ENCODE assay signal across 34 cellular contexts in the genomic region with DNA sequence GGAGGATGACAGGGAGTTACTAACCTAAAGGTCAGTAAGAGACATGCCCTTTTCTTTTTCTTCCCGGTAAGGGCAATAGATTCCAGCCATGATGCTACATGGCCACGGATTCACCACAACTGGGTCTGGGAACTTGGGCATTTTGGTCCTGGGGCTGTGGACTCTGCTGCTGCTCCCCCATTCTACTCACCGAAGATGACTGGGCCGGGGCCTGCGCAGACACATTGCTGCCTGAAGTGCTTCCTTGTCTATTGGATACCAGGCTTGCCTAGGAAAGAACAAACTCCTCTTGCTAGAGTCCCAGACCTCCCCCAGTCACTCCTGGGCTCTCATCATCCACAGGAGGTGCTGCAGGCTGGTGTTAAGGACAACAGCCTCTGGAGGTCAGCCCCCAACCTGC. TPM values are rescaled to one million over a fixed set of nuclear protein-coding genes. Genes with fewer than 3 reads are reported as not detected.
"Had no signal": no experiment of that assay in that cellular context is flagged by ENCODE, and none has a peak within 500 bp of the region (broad histone marks: within the 10 kb centered on the region; RNA-seq: fewer than 3 reads in every experiment).

No MANE protein-coding gene starts in this region.

- H3K27me3 Mint-ChIP-seq: activated CD4-positive, alpha-beta memory T cell treated with anti-CD3 and anti-CD28 coated beads for 36 hours; activated CD4-positive, alpha-beta T cell treated with anti-CD3 and anti-CD28 coated beads for 36 hours; activated CD4-positive, alpha-beta T cell treated with anti-CD3 and anti-CD28 coated beads, Interleukin-2, amount 10 ng/mL, durations not matched to agents 24 days and 14 days; activated CD8-positive, alpha-beta memory T cell treated with anti-CD3 and anti-CD28 coated beads, Interleukin-2, amount 10 ng/mL, durations not matched to agents 7 days and 5 days; activated naive CD4-positive, alpha-beta T cell treated with anti-CD3 and anti-CD28 coated beads, Interleukin-2, amount 50 U/mL, for 24 hours; activated naive CD8-positive, alpha-beta T cell treated with anti-CD3 and anti-CD28 coated beads for 36 hours; brain had no signal

- H3K27ac Mint-ChIP-seq: activated CD4-positive, alpha-beta memory T cell treated with anti-CD3 and anti-CD28 coated beads for 36 hours; activated CD4-positive, alpha-beta T cell treated with anti-CD3 and anti-CD28 coated beads for 36 hours; activated CD4-positive, alpha-beta T cell treated with anti-CD3 and anti-CD28 coated beads, Interleukin-2, amount 10 ng/mL, durations not matched to agents 24 days and 14 days; activated CD8-positive, alpha-beta memory T cell treated with anti-CD3 and anti-CD28 coated beads, Interleukin-2, amount 10 ng/mL, durations not matched to agents 7 days and 5 days; activated CD8-positive, alpha-beta T cell treated with anti-CD3 and anti-CD28 coated beads, Interleukin-2, amount 10 ng/mL, durations not matched to agents 7 days and 5 days; activated naive CD4-positive, alpha-beta T cell treated with anti-CD3 and anti-CD28 coated beads for 36 hours; activated naive CD4-positive, alpha-beta T cell treated with anti-CD3 and anti-CD28 coated beads, Interleukin-2, amount 50 U/mL, for 24 hours; activated naive CD8-positive, alpha-beta T cell treated with anti-CD3 and anti-CD28 coated beads for 36 hours; activated naive CD8-positive, alpha-beta T cell treated with anti-CD3 and anti-CD28 coated beads, Interleukin-2, amount 50 U/mL, for 24 hours; activated T-helper 1 cell treated with anti-CD3 and anti-CD28 coated beads, Interleukin-12 subunit alpha, Interleukin-12 subunit beta, Interleukin-2, Interleukin-4 antibody, amounts not matched to agents 30 ng/mL and 10 ng/mL and 1 ng/mL, durations not matched to agents 14 hours and 24 hours and 36 hours; activated T-helper 2 cell treated with anti-CD3 and anti-CD28 coated beads, Interferon-gamma antibody, Interleukin-2, Interleukin-4, amounts not matched to agents 10 μg/mL and 5 μg/mL and 100 μg/mL, durations not matched to agents 14 hours and 24 hours and 36 hours; dendritic cell treated with granulocyte-macrophage colony-stimulating factor and Interleukin-4, amounts not matched to agents 40 ng/mL and 50 ng/mL, for 4 days had no signal

- DNase-seq: activated CD4-positive, alpha-beta memory T cell treated with anti-CD3 and anti-CD28 coated beads for 36 hours; activated CD4-positive, alpha-beta T cell treated with anti-CD3 and anti-CD28 coated beads for 36 hours; activated CD4-positive, alpha-beta T cell treated with anti-CD3 and anti-CD28 coated beads, Interleukin-2, amount 10 ng/mL, durations not matched to agents 24 days and 14 days; activated CD4-positive, CD25-positive, alpha-beta regulatory T cell; activated CD4-positive, CD25-positive, alpha-beta regulatory T cell treated with anti-CD3 and anti-CD28 coated beads, Interleukin-2, amount 50 U/mL, for 72 hours; activated CD8-positive, alpha-beta memory T cell treated with anti-CD3 and anti-CD28 coated beads, Interleukin-2, amount 10 ng/mL, durations not matched to agents 7 days and 5 days; activated CD8-positive, alpha-beta memory T cell treated with anti-CD3 and anti-CD28 coated beads, Interleukin-2, amount 50 U/mL, for 4 hours; activated CD8-positive, alpha-beta T cell treated with anti-CD3 and anti-CD28 coated beads, Interleukin-2, amount 10 ng/mL, durations not matched to agents 7 days and 5 days; activated effector memory CD4-positive, alpha-beta T cell treated with anti-CD3 and anti-CD28 coated beads, Interleukin-2, amount 50 U/mL, for 16 hours; activated naive CD4-positive, alpha-beta T cell treated with anti-CD3 and anti-CD28 coated beads for 36 hours; activated naive CD8-positive, alpha-beta T cell treated with anti-CD3 and anti-CD28 coated beads for 36 hours; activated naive CD8-positive, alpha-beta T cell treated with anti-CD3 and anti-CD28 coated beads, Interleukin-2, amount 50 U/mL, for 24 hours; activated T-cell treated with anti-CD3 and anti-CD28 coated beads, Interleukin-2, amount 50 U/mL, for 1 hour; activated T-cell treated with anti-CD3 and anti-CD28 coated beads, Interleukin-2, amount 50 U/mL, for 48 hours; effector memory CD4-positive, alpha-beta T cell; esophagus squamous epithelium; foreskin melanocyte; T-helper 2 cell had no signal

- H3K4me3 Mint-ChIP-seq: activated CD4-positive, alpha-beta memory T cell treated with anti-CD3 and anti-CD28 coated beads for 36 hours; activated CD4-positive, alpha-beta T cell treated with anti-CD3 and anti-CD28 coated beads for 36 hours; activated CD4-positive, alpha-beta T cell treated with anti-CD3 and anti-CD28 coated beads, Interleukin-2, amount 10 ng/mL, durations not matched to agents 24 days and 14 days; activated CD8-positive, alpha-beta memory T cell treated with anti-CD3 and anti-CD28 coated beads, Interleukin-2, amount 10 ng/mL, durations not matched to agents 7 days and 5 days; activated CD8-positive, alpha-beta T cell treated with anti-CD3 and anti-CD28 coated beads, Interleukin-2, amount 10 ng/mL, durations not matched to agents 7 days and 5 days; activated naive CD4-positive, alpha-beta T cell treated with anti-CD3 and anti-CD28 coated beads for 36 hours; activated naive CD4-positive, alpha-beta T cell treated with anti-CD3 and anti-CD28 coated beads, Interleukin-2, amount 50 U/mL, for 24 hours; activated naive CD8-positive, alpha-beta T cell treated with anti-CD3 and anti-CD28 coated beads for 36 hours; activated naive CD8-positive, alpha-beta T cell treated with anti-CD3 and anti-CD28 coated beads, Interleukin-2, amount 50 U/mL, for 24 hours; activated T-helper 1 cell treated with anti-CD3 and anti-CD28 coated beads, Interleukin-12 subunit alpha, Interleukin-12 subunit beta, Interleukin-2, Interleukin-4 antibody, amounts not matched to agents 30 ng/mL and 10 ng/mL and 1 ng/mL, durations not matched to agents 14 hours and 24 hours and 36 hours; brain; central memory CD8-positive, alpha-beta T cell; dendritic cell treated with granulocyte-macrophage colony-stimulating factor and Interleukin-4, amounts not matched to agents 40 ng/mL and 50 ng/mL, for 4 days had no signal

- H3K27me3 ChIP-seq: ascending aorta, breast epithelium, cardiac muscle cell, dorsolateral prefrontal cortex, esophagus squamous epithelium had no signal

- H3K9me3 ChIP-seq: ascending aorta, breast epithelium, esophagus squamous epithelium had no signal

- H3K27ac ChIP-seq: ascending aorta, breast epithelium, cardiac muscle cell, coronary artery had no signal

- H3K9me3 Mint-ChIP-seq: activated CD4-positive, alpha-beta memory T cell treated with anti-CD3 and anti-CD28 coated beads for 36 hours; activated CD4-positive, alpha-beta T cell treated with anti-CD3 and anti-CD28 coated beads, Interleukin-2, amount 10 ng/mL, durations not matched to agents 24 days and 14 days; activated naive CD4-positive, alpha-beta T cell treated with anti-CD3 and anti-CD28 coated beads for 36 hours; activated naive CD4-positive, alpha-beta T cell treated with anti-CD3 and anti-CD28 coated beads, Interleukin-2, amount 50 U/mL, for 24 hours; activated naive CD8-positive, alpha-beta T cell treated with anti-CD3 and anti-CD28 coated beads for 36 hours; activated naive CD8-positive, alpha-beta T cell treated with anti-CD3 and anti-CD28 coated beads, Interleukin-2, amount 50 U/mL, for 24 hours; activated T-helper 1 cell treated with anti-CD3 and anti-CD28 coated beads, Interleukin-12 subunit alpha, Interleukin-12 subunit beta, Interleukin-2, Interleukin-4 antibody, amounts not matched to agents 30 ng/mL and 10 ng/mL and 1 ng/mL, durations not matched to agents 14 hours and 24 hours and 36 hours; activated T-helper 2 cell treated with anti-CD3 and anti-CD28 coated beads, Interferon-gamma antibody, Interleukin-2, Interleukin-4, amounts not matched to agents 10 μg/mL and 5 μg/mL and 100 μg/mL, durations not matched to agents 14 hours and 24 hours and 36 hours; brain; central memory CD8-positive, alpha-beta T cell; dendritic cell treated with granulocyte-macrophage colony-stimulating factor and Interleukin-4, amounts not matched to agents 40 ng/mL and 50 ng/mL, for 4 days had no signal

- H3K4me1 Mint-ChIP-seq: activated CD8-positive, alpha-beta memory T cell treated with anti-CD3 and anti-CD28 coated beads, Interleukin-2, amount 10 ng/mL, durations not matched to agents 7 days and 5 days; activated naive CD4-positive, alpha-beta T cell treated with anti-CD3 and anti-CD28 coated beads, Interleukin-2, amount 50 U/mL, for 24 hours; activated naive CD8-positive, alpha-beta T cell treated with anti-CD3 and anti-CD28 coated beads for 36 hours had no signal

- ATAC-seq: activated CD4-positive, alpha-beta T cell treated with anti-CD3 and anti-CD28 coated beads for 36 hours; activated CD8-positive, alpha-beta memory T cell treated with anti-CD3 and anti-CD28 coated beads, Interleukin-2, amount 10 ng/mL, durations not matched to agents 7 days and 5 days; activated CD8-positive, alpha-beta T cell treated with anti-CD3 and anti-CD28 coated beads, Interleukin-2, amount 10 ng/mL, durations not matched to agents 7 days and 5 days; activated naive CD8-positive, alpha-beta T cell treated with anti-CD3 and anti-CD28 coated beads, Interleukin-2, amount 50 U/mL, for 24 hours had no signal

- H3K4me3 ChIP-seq: ascending aorta, breast epithelium, cardiac muscle cell, coronary artery, dorsolateral prefrontal cortex, esophagus squamous epithelium had no signal

- H3K36me3 Mint-ChIP-seq: activated CD4-positive, alpha-beta memory T cell treated with anti-CD3 and anti-CD28 coated beads for 36 hours; activated CD8-positive, alpha-beta memory T cell treated with anti-CD3 and anti-CD28 coated beads, Interleukin-2, amount 10 ng/mL, durations not matched to agents 7 days and 5 days; activated naive CD4-positive, alpha-beta T cell treated with anti-CD3 and anti-CD28 coated beads, Interleukin-2, amount 50 U/mL, for 24 hours; activated naive CD8-positive, alpha-beta T cell treated with anti-CD3 and anti-CD28 coated beads for 36 hours had no signal

- H3K36me3 ChIP-seq: breast epithelium, cardiac muscle cell had no signal

RNA-seq across cellular contexts. Expression of a gene that starts 49.9 kb away (rescaled TPM):
- total RNA-seq: activated CD4-positive, alpha-beta memory T cell treated with anti-CD3 and anti-CD28 coated beads for 36 hours; activated CD4-positive, alpha-beta T cell treated with anti-CD3 and anti-CD28 coated beads for 36 hours; activated CD4-positive, alpha-beta T cell treated with anti-CD3 and anti-CD28 coated beads, Interleukin-2, amount 10 ng/mL, durations not matched to agents 24 days and 14 days; activated CD8-positive, alpha-beta memory T cell treated with anti-CD3 and anti-CD28 coated beads for 36 hours; activated CD8-positive, alpha-beta memory T cell treated with anti-CD3 and anti-CD28 coated beads, Interleukin-2, amount 10 ng/mL, durations not matched to agents 7 days and 5 days; activated CD8-positive, alpha-beta T cell treated with anti-CD3 and anti-CD28 coated beads, Interleukin-2, amount 10 ng/mL, durations not matched to agents 7 days and 5 days; activated naive CD4-positive, alpha-beta T cell treated with anti-CD3 and anti-CD28 coated beads for 36 hours; activated naive CD8-positive, alpha-beta T cell treated with anti-CD3 and anti-CD28 coated beads for 36 hours; activated T-helper 1 cell treated with anti-CD3 and anti-CD28 coated beads, Interleukin-12 subunit alpha, Interleukin-12 subunit beta, Interleukin-2, Interleukin-4 antibody, amounts not matched to agents 30 ng/mL and 10 ng/mL and 1 ng/mL, durations not matched to agents 14 hours and 24 hours and 36 hours; activated T-helper 2 cell treated with anti-CD3 and anti-CD28 coated beads, Interferon-gamma antibody, Interleukin-2, Interleukin-4, amounts not matched to agents 10 μg/mL and 5 μg/mL and 100 μg/mL, durations not matched to agents 14 hours and 24 hours and 36 hours; ascending aorta; breast epithelium; cardiac muscle cell; cerebellum; esophagus squamous epithelium; fibroblast of lung; fibroblast of villous mesenchyme; T-helper 1 cell treated with Interleukin-12 subunit alpha and Interleukin-12 subunit beta and Interleukin-4 antibody, amounts not matched to agents 30 ng/mL and 1 ng/mL, for 36 hours had no signal
- polyA plus RNA-seq: fibroblast of lung had no signal
